ENCODE assay signal across 8 cellular contexts in the genomic region with DNA sequence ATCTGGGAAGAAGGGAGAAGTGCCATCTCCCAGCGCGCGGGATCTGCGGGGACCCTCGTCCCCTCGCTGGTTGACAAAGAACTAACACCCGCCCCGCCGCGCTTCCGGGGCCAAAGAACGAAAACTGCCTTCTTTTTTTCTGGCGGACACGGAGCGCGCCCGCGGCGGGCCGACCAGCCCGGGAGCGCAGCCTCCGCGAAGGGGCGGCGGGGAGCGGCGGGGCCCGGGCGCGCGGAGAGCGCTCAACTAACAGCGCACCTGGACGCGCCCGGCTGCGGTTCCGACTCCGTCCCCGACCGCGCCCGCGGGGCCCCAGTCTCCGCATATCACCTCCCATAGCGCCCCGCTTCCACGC. TPM values are rescaled to one million over a fixed set of nuclear protein-coding genes. Genes with fewer than 3 reads are reported as not detected.
DNase-seq lines count a peak whose midpoint lies in the region; FAIRE-seq and TF ChIP-seq lines count a peak whose summit lies in the region.

No MANE protein-coding gene starts in this region.

- no peak for TF ChIP-seq EP300 in Ishikawa (IDR thresholded peaks at IDR 0.05; ENCODE audit: borderline replicate concordance)

- peaks cover 40% of the 10 kb centered on the region for H3K27me3 Mint-ChIP-seq in activated naive CD4-positive, alpha-beta T cell treated with anti-CD3 and anti-CD28 coated beads, Interleukin-2, amount 50 U/mL, for 24 hours

- H3K36me3 Mint-ChIP-seq in activated naive CD4-positive, alpha-beta T cell treated with anti-CD3 and anti-CD28 coated beads, Interleukin-2, amount 50 U/mL, for 24 hours, result no peaks in the 10 kb centered on the region

- H3K27me3 ChIP-seq in mononuclear cell (ENCODE audit: insufficient read depth, low read length), result peaks cover 25% of the 10 kb centered on the region

- no peak overlapping the region for H3K27ac Mint-ChIP-seq in activated naive CD4-positive, alpha-beta T cell treated with anti-CD3 and anti-CD28 coated beads, Interleukin-2, amount 50 U/mL, for 24 hours

- TF ChIP-seq CTCF in choroid plexus epithelial cell (conservative IDR thresholded peaks at IDR 0.05; ENCODE audit: low read depth, low read length) (no peak), D721Med (IDR thresholded peaks at IDR 0.05; ENCODE audit: insufficient read depth, missing control alignments) (no peak)

- H3K4me3 Mint-ChIP-seq in activated naive CD4-positive, alpha-beta T cell treated with anti-CD3 and anti-CD28 coated beads, Interleukin-2, amount 50 U/mL, for 24 hours, result peak overlapping the region; percentile 77

- H3K9me3 ChIP-seq in mononuclear cell (ENCODE audit: low read depth, low read length), result no peaks in the 10 kb centered on the region

- H3K4me1 Mint-ChIP-seq in activated naive CD4-positive, alpha-beta T cell treated with anti-CD3 and anti-CD28 coated beads, Interleukin-2, amount 50 U/mL, for 24 hours, result peaks cover 19% of the 10 kb centered on the region

- no peak for DNase-seq in activated naive CD4-positive, alpha-beta T cell (lab: John Stamatoyannopoulos, UW)
- DNase-seq in choroid plexus epithelial cell (ENCODE audit: low read depth), result no peak
- no peak for DNase-seq in glomerular visceral epithelial cell (ENCODE audit: extremely low spot score)
- DNase-seq in D721Med (ENCODE audit: insufficient read length, low spot score), result no peak
- no peak for DNase-seq in ecto neural progenitor cell (ENCODE audit: low spot score)

- H3K4me1 ChIP-seq in mononuclear cell (ENCODE audit: insufficient read depth, low read length), result peaks cover 46% of the 10 kb centered on the region

- FAIRE-seq in D721Med (lab: Jason Lieb, UNC), result no peak

- H3K4me3 ChIP-seq in choroid plexus epithelial cell (ENCODE audit: low read depth, low read length) (peak overlapping the region; percentile 95), mononuclear cell (ENCODE audit: low read length) (peak overlapping the region; percentile 55)

- no peaks in the 10 kb centered on the region for H3K9me3 Mint-ChIP-seq in activated naive CD4-positive, alpha-beta T cell treated with anti-CD3 and anti-CD28 coated beads, Interleukin-2, amount 50 U/mL, for 24 hours

- TF ChIP-seq RAD21 in Ishikawa (IDR thresholded peaks at IDR 0.05; ENCODE audit: low read depth), result no peak

TF ChIP-seq in Ishikawa, 13 proteins besides CTCF, POLR2A, EP300 and RAD21:
- TF ChIP-seq TEAD4 (IDR thresholded peaks at IDR 0.05) (0 out of 2 replicates have a peak, but pooled peaks have one; percentile 26), TAF1 (IDR thresholded peaks at IDR 0.05; ENCODE audit: low read depth) (no peak), EGR1 (IDR thresholded peaks at IDR 0.05) (no peak), YY1 (IDR thresholded peaks at IDR 0.05; ENCODE audit: low read depth) (no peak), NFIC (IDR thresholded peaks at IDR 0.05) (no peak), TCF12 (IDR thresholded peaks at IDR 0.05; ENCODE audit: low read depth) (no peak), CEBPB (IDR thresholded peaks at IDR 0.05) (no peak)
- TF ChIP-seq, protein P1, sequence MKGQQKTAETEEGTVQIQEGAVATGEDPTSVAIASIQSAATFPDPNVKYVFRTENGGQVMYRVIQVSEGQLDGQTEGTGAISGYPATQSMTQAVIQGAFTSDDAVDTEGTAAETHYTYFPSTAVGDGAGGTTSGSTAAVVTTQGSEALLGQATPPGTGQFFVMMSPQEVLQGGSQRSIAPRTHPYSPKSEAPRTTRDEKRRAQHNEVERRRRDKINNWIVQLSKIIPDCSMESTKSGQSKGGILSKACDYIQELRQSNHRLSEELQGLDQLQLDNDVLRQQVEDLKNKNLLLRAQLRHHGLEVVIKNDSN (IDR thresholded peaks at IDR 0.05), result no peak

RNA-seq across cellular contexts. Expression of a gene that starts 0.4 kb away (rescaled TPM):
- 19.9 TPM for total RNA-seq in mononuclear cell
